9 cellular contexts compared by ENCODE assay signal in genomic region chr19:54449701-54450069, GRCh38. TPM values are rescaled to one million over a fixed set of nuclear protein-coding genes. Genes with fewer than 3 reads are reported as not detected.
A peak's percentile ranks its signal among the peaks of the same experiment; 100 is the strongest.
DNase-seq lines count a peak whose midpoint lies in the region; ATAC-seq and FAIRE-seq lines count a peak whose summit lies in the region.
"Had no signal": no experiment of that assay in that cellular context is flagged by ENCODE, and none has a peak within 500 bp of the region (broad histone marks: within the 10 kb centered on the region; RNA-seq: fewer than 3 reads in every experiment).

No MANE protein-coding gene starts in this region.

- FAIRE-seq in urothelium cell line (lab: Jason Lieb, UNC): no peak

- no peaks in the 10 kb centered on the region for H3K27me3 Mint-ChIP-seq in activated T-helper 2 cell treated with anti-CD3 and anti-CD28 coated beads, Interferon-gamma antibody, Interleukin-2, Interleukin-4, amounts not matched to agents 10 μg/mL and 5 μg/mL and 100 μg/mL, durations not matched to agents 14 hours and 24 hours and 36 hours (ENCODE audit: low read depth)
- peaks cover 21 to 30% (median 26%) of the 10 kb centered on the region in 3 donors for H3K27me3 Mint-ChIP-seq in immature natural killer cell (ENCODE audit: low read depth in 3 of 3)

- H3K36me3 ChIP-seq in thymus (ENCODE audit: control insufficient read depth, insufficient read depth): peaks cover 41% of the 10 kb centered on the region

- peaks cover 16% of the 10 kb centered on the region for H3K4me1 ChIP-seq in thymus (ENCODE audit: control insufficient read depth, insufficient read depth, low read length)

- ATAC-seq in HG02840 (IDR thresholded peaks at IDR 0.05; ENCODE audit: low FRiP score, unreplicated experiment): no peak

- intact Hi-C loops in activated T-helper 2 cell treated with anti-CD3 and anti-CD28 coated beads, Interferon-gamma antibody, Interleukin-2, Interleukin-4, amounts not matched to agents 10 μg/mL and 5 μg/mL and 100 μg/mL, durations not matched to agents 14 hours and 24 hours and 36 hours (cut with micrococcal nuclease): loop anchor here (1.0 kb wide), 1 partner anchor 15 kb away; no protein-coding TSS in a partner anchor

- DNase-seq in activated CD8-positive, alpha-beta memory T cell treated with anti-CD3 and anti-CD28 coated beads, Interleukin-2, amount 50 U/mL, for 48 hours: peak; percentile 68
- DNase-seq in activated CD8-positive, alpha-beta memory T cell treated with anti-CD3 and anti-CD28 coated beads for 24 hours: no peak
- DNase-seq in activated T-helper 2 cell treated with anti-CD3 and anti-CD28 coated beads, Interferon-gamma antibody, Interleukin-2, Interleukin-4, amounts not matched to agents 10 μg/mL and 5 μg/mL and 100 μg/mL, durations not matched to agents 14 hours and 24 hours and 36 hours (ENCODE audit: low spot score): no peak
- DNase-seq in immature natural killer cell: no peak
- no peak for DNase-seq in NCI-H2081 (lab: John Stamatoyannopoulos, UW)
- DNase-seq in urothelium cell line (ENCODE audit: low spot score): no peak

- H3K4me3 ChIP-seq in thymus (ENCODE audit: low read length): peak overlapping the region; percentile 65

- no peaks in the 10 kb centered on the region for H3K9me3 ChIP-seq in thymus (ENCODE audit: control insufficient read depth)

- peaks cover 73% of the 10 kb centered on the region for H3K36me3 Mint-ChIP-seq in activated T-helper 2 cell treated with anti-CD3 and anti-CD28 coated beads, Interferon-gamma antibody, Interleukin-2, Interleukin-4, amounts not matched to agents 10 μg/mL and 5 μg/mL and 100 μg/mL, durations not matched to agents 14 hours and 24 hours and 36 hours (ENCODE audit: low read depth)
- peaks cover 4 to 22% (median 5%) of the 10 kb centered on the region in 3 donors for H3K36me3 Mint-ChIP-seq in immature natural killer cell

- peak overlapping the region; percentile 91 for H3K27ac ChIP-seq in thymus (ENCODE audit: low read depth)

- H3K4me1 Mint-ChIP-seq in activated T-helper 2 cell treated with anti-CD3 and anti-CD28 coated beads, Interferon-gamma antibody, Interleukin-2, Interleukin-4, amounts not matched to agents 10 μg/mL and 5 μg/mL and 100 μg/mL, durations not matched to agents 14 hours and 24 hours and 36 hours (ENCODE audit: low read depth): peaks cover 27% of the 10 kb centered on the region
- H3K4me1 Mint-ChIP-seq in immature natural killer cell: peaks cover 55 to 59% of the 10 kb centered on the region in 2 donors

- no peaks in the 10 kb centered on the region for H3K27me3 ChIP-seq in thymus (ENCODE audit: control insufficient read depth, insufficient read depth)

- H3K27ac Mint-ChIP-seq in activated T-helper 2 cell treated with anti-CD3 and anti-CD28 coated beads, Interferon-gamma antibody, Interleukin-2, Interleukin-4, amounts not matched to agents 10 μg/mL and 5 μg/mL and 100 μg/mL, durations not matched to agents 14 hours and 24 hours and 36 hours: peak overlapping the region; percentile 86
- H3K27ac Mint-ChIP-seq in immature natural killer cell: peak overlapping the region; percentile 98 to 100 (median 98)

- H3K9me3 Mint-ChIP-seq in activated T-helper 2 cell treated with anti-CD3 and anti-CD28 coated beads, Interferon-gamma antibody, Interleukin-2, Interleukin-4, amounts not matched to agents 10 μg/mL and 5 μg/mL and 100 μg/mL, durations not matched to agents 14 hours and 24 hours and 36 hours: no peaks in the 10 kb centered on the region
- peaks cover 0 to 3% (median 0%) of the 10 kb centered on the region in 6 donors for H3K9me3 Mint-ChIP-seq in immature natural killer cell

- WGBS in thymus: 2% methylated on average over 21 of the region's 21 CpGs

- H3K4me3 Mint-ChIP-seq in activated T-helper 2 cell treated with anti-CD3 and anti-CD28 coated beads, Interferon-gamma antibody, Interleukin-2, Interleukin-4, amounts not matched to agents 10 μg/mL and 5 μg/mL and 100 μg/mL, durations not matched to agents 14 hours and 24 hours and 36 hours (ENCODE audit: low read depth): peak overlapping the region; percentile 100
- H3K4me3 Mint-ChIP-seq in immature natural killer cell: peak overlapping the region; percentile 95 to 99 (median 97)

RNA-seq across cellular contexts. Expression of gene LENG8, which starts 0.7 kb away (rescaled TPM):
- 203 and 209 TPM in 2 replicates for total RNA-seq in activated T-helper 2 cell treated with anti-CD3 and anti-CD28 coated beads, Interferon-gamma antibody, Interleukin-2, Interleukin-4, amounts not matched to agents 10 μg/mL and 5 μg/mL and 100 μg/mL, durations not matched to agents 14 hours and 24 hours and 36 hours
- 1 to 10 TPM; 3.2 to 8.6 (median 3.2) TPM for polyA plus RNA-seq in immature natural killer cell
- 151 TPM for polyA plus RNA-seq in thymus

RNA-seq across cellular contexts. Expression of gene LENG9, which starts 13.9 kb away (rescaled TPM):
- total RNA-seq in activated T-helper 2 cell treated with anti-CD3 and anti-CD28 coated beads, Interferon-gamma antibody, Interleukin-2, Interleukin-4, amounts not matched to agents 10 μg/mL and 5 μg/mL and 100 μg/mL, durations not matched to agents 14 hours and 24 hours and 36 hours: 7.5 and 8.1 TPM in 2 replicates
- polyA plus RNA-seq in immature natural killer cell (under 1 TPM in 1 of 3 donors, not detected in 2; 0.75 TPM), thymus (2.2 TPM)

RNA-seq across cellular contexts. Expression of gene CDC42EP5, which starts 23.4 kb away (rescaled TPM):
- total RNA-seq in activated T-helper 2 cell treated with anti-CD3 and anti-CD28 coated beads, Interferon-gamma antibody, Interleukin-2, Interleukin-4, amounts not matched to agents 10 μg/mL and 5 μg/mL and 100 μg/mL, durations not matched to agents 14 hours and 24 hours and 36 hours: 1.0 TPM in 1 of 2 replicates, not detected in the other
- not detected for polyA plus RNA-seq in immature natural killer cell
- 5.2 TPM for polyA plus RNA-seq in thymus

RNA-seq across cellular contexts. Expression of gene TTYH1, which starts 34.4 kb away (rescaled TPM):
- total RNA-seq in activated T-helper 2 cell treated with anti-CD3 and anti-CD28 coated beads, Interferon-gamma antibody, Interleukin-2, Interleukin-4, amounts not matched to agents 10 μg/mL and 5 μg/mL and 100 μg/mL, durations not matched to agents 14 hours and 24 hours and 36 hours: 0.50 TPM in 1 of 2 replicates, not detected in the other
- 1 to 10 TPM in 1 of 3 donors, under 1 TPM in 1, not detected in 1; 0.48 to 1.5 TPM for polyA plus RNA-seq in immature natural killer cell
- 0.43 TPM for polyA plus RNA-seq in thymus
- total RNA-seq: glomerular endothelial cell had no signal

RNA-seq across cellular contexts. Expression of gene LAIR2, which starts 52.9 kb away (rescaled TPM):
- 76.8 and 77.7 TPM in 2 replicates for total RNA-seq in activated T-helper 2 cell treated with anti-CD3 and anti-CD28 coated beads, Interferon-gamma antibody, Interleukin-2, Interleukin-4, amounts not matched to agents 10 μg/mL and 5 μg/mL and 100 μg/mL, durations not matched to agents 14 hours and 24 hours and 36 hours
- polyA plus RNA-seq in immature natural killer cell: 100 to 1,000 TPM in 2 of 3 donors, 10 to 100 TPM in 1; 77.7 to 463 (median 183) TPM
- 18.5 TPM for polyA plus RNA-seq in thymus
- total RNA-seq: glomerular endothelial cell had no signal

Comparison
In these comparisons a context has a peak if more than half of its experiments do, and no peak if none do; other contexts are left out.
1. RNA of gene LENG8, which starts 0.7 kb away (polyA plus RNA-seq): 151 TPM in thymus (single experiment); 3.2 to 8.6 TPM in immature natural killer cell; every median in the first group is over 10 times any median in the second.